19 cellular contexts compared by ENCODE assay signal in the genomic region with DNA sequence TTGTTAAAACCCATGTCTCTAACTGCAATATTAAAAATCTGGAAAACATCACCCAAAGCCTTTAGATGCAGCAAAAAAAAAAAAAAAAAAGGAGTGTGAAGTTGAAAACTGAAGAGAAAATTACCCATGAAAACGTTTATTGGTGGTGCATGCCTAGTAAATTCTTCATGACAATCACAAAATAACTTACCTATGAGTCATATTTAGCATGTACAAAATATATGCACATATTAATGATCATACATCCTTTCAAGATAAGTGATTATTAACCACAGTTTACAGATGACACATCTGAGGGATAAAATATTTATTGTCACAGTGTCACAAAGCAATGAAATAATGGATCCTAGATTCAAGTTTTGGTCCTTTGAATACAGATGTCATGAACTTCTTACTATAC.
DNase-seq lines count a peak whose midpoint lies in the region; ATAC-seq and TF ChIP-seq lines count a peak whose summit lies in the region.
"Had no signal": no experiment of that assay in that cellular context is flagged by ENCODE, and none has a peak within 500 bp of the region (broad histone marks: within the 10 kb centered on the region; RNA-seq: fewer than 3 reads in every experiment).

No MANE protein-coding gene starts in this region.

- no peak overlapping the region for H3K4me3 ChIP-seq in fibroblast of pulmonary artery (replicated peaks; ENCODE audit: low read depth, low read length)
- H3K4me3 ChIP-seq: GM23338, MG63, Peyer's patch, SK-N-MC had no signal

- H3K27ac Mint-ChIP-seq in activated T-cell treated with anti-CD3 and anti-CD28 coated beads, Interleukin-2, amount 50 U/mL, for 72 hours = no peak overlapping the region
- H3K27ac Mint-ChIP-seq: GM23338, T-cell had no signal

- H3K4me1 Mint-ChIP-seq in activated T-cell treated with anti-CD3 and anti-CD28 coated beads, Interleukin-2, amount 50 U/mL, for 72 hours (ENCODE audit: low read depth) = no peaks in the 10 kb centered on the region
- H3K4me1 Mint-ChIP-seq: GM23338, T-cell had no signal

- DNase-seq in EH (ENCODE audit: low read depth) (peak; percentile 53), M059J (ENCODE audit: low read depth) (peak; percentile 43), fibroblast of pulmonary artery (ENCODE audit: low read depth) (peak; percentile 0), NCI-H1105 (lab: John Stamatoyannopoulos, UW) (no peak)
- no peak for DNase-seq in activated T-cell treated with anti-CD3 and anti-CD28 coated beads, Interleukin-2, amount 50 U/mL, for 72 hours
- no peak for DNase-seq in stimulated activated CD4-positive, alpha-beta T cell treated with anti-CD3 and anti-CD28 coated beads, Interleukin-2, amount 100 ng/mL, for 24 hours
- DNase-seq: DMS 273 treated with DMSO at 0.1 percent for 48 hours, MG63, NCI-H1092 treated with DMSO at 0.1 percent for 48 hours, NCI-H1694, NCI-H510A treated with DMSO at 0.1 percent for 48 hours, NCI-H82, Peyer's patch, Right ventricle myocardium superior, T-cell had no signal

- no peak for ATAC-seq in activated T-cell treated with anti-CD3 and anti-CD28 coated beads, Interleukin-2, amount 50 U/mL, for 72 hours (replicated peaks in 1 of 2)
- no peak for ATAC-seq in GM18502 (IDR thresholded peaks at IDR 0.05; ENCODE audit: poor library complexity, unreplicated experiment)
- ATAC-seq: GM23338, HepG2, T-cell had no signal

- H3K27me3 Mint-ChIP-seq in activated T-cell treated with anti-CD3 and anti-CD28 coated beads, Interleukin-2, amount 50 U/mL, for 72 hours (ENCODE audit: low read depth) = no peaks in the 10 kb centered on the region

- H3K9me3 Mint-ChIP-seq in activated T-cell treated with anti-CD3 and anti-CD28 coated beads, Interleukin-2, amount 50 U/mL, for 72 hours = no peaks in the 10 kb centered on the region
- H3K9me3 Mint-ChIP-seq: GM23338, T-cell had no signal

- no peak for TF ChIP-seq CTCF in fibroblast of pulmonary artery (IDR thresholded peaks at IDR 0.05; ENCODE audit: low read length, missing control alignments)

- H3K36me3 Mint-ChIP-seq in activated T-cell treated with anti-CD3 and anti-CD28 coated beads, Interleukin-2, amount 50 U/mL, for 72 hours (ENCODE audit: insufficient read depth in 2 of 2) = no peaks in the 10 kb centered on the region
- H3K36me3 Mint-ChIP-seq: T-cell had no signal

- H3K4me3 Mint-ChIP-seq in activated T-cell treated with anti-CD3 and anti-CD28 coated beads, Interleukin-2, amount 50 U/mL, for 72 hours = no peak overlapping the region
- H3K4me3 Mint-ChIP-seq: GM23338, T-cell had no signal

Comparison
In these comparisons a context has a peak if more than half of its experiments do, and no peak if none do; other contexts are left out.
1. DNase-seq: peak in EH (single experiment), M059J (single experiment) and fibroblast of pulmonary artery (single experiment); none in activated T-cell treated with anti-CD3 and anti-CD28 coated beads, Interleukin-2, amount 50 U/mL, for 72 hours (0 of 2), stimulated activated CD4-positive, alpha-beta T cell treated with anti-CD3 and anti-CD28 coated beads, Interleukin-2, amount 100 ng/mL, for 24 hours (0 of 2) and NCI-H1105 (single experiment).